In genomic region chr14:24160850-24161804, GRCh38 we compare ENCODE assay signal across 1 cellular context.
TF ChIP-seq lines count a peak whose summit lies in the region.

IRF9 (plus strand) TSS chr14:24161265; CDS start chr14:24162145, 880 bp downstream.

TF ChIP-seq in H1, 55 proteins besides CTCF, POLR2A, EP300 and RAD21:
- TF ChIP-seq RNF2 (IDR thresholded peaks at IDR 0.05; ENCODE audit: borderline replicate concordance, low read depth, low read length, missing control alignments, poor library complexity, severe bottlenecking), result no peak
- TF ChIP-seq CHD2 (IDR thresholded peaks at IDR 0.05; ENCODE audit: low read length), result peak; percentile 40; the same call in 1 of the 2 replicates
- no peak for TF ChIP-seq EGR1 (IDR thresholded peaks at IDR 0.05; ENCODE audit: borderline replicate concordance, low read depth, low read length)
- no peak for TF ChIP-seq CBX8 (IDR thresholded peaks at IDR 0.05; ENCODE audit: borderline replicate concordance, low read depth, low read length)
- TF ChIP-seq HDAC6 (IDR thresholded peaks at IDR 0.05; ENCODE audit: low read depth, low read length), result no peak
- no peak for TF ChIP-seq NRF1 (IDR thresholded peaks at IDR 0.05; ENCODE audit: low read depth, low read length)
- TF ChIP-seq RXRA (IDR thresholded peaks at IDR 0.05; ENCODE audit: insufficient read depth, low read depth, low read length), result peak; percentile 14; the same call in 1 of the 2 replicates
- TF ChIP-seq KDM5A (IDR thresholded peaks at IDR 0.05; ENCODE audit: low read length), result no peak
- peak in 1 of 2 experiments; percentile 90; a peak in 2 of 4 replicates for TF ChIP-seq SIN3A (conservative IDR thresholded peaks at IDR 0.05 in 1 of 2, IDR thresholded peaks at IDR 0.05 in 1 of 2; ENCODE audit: low read depth in 1 of 2, low read length in 2 of 2)
- TF ChIP-seq PHF8 (conservative IDR thresholded peaks at IDR 0.05; ENCODE audit: low read depth, low read length), result no peak
- TF ChIP-seq NANOG (IDR thresholded peaks at IDR 0.05; ENCODE audit: insufficient read depth, low read depth, low read length, poor library complexity, severe bottlenecking), result no peak
- TF ChIP-seq TAF7 (optimal IDR thresholded peaks at IDR 0.05; ENCODE audit: borderline replicate concordance, low read depth, low read length), result peak; percentile 41
- TF ChIP-seq POU5F1 (IDR thresholded peaks at IDR 0.05; ENCODE audit: low read depth, low read length), result no peak
- no peak for TF ChIP-seq CBX5 (IDR thresholded peaks at IDR 0.05; ENCODE audit: low read depth, low read length)
- TF ChIP-seq SRF (IDR thresholded peaks at IDR 0.05; ENCODE audit: low read depth, low read length), result no peak
- peak; percentile 44; the same call in 1 of the 2 replicates for TF ChIP-seq SP1 (IDR thresholded peaks at IDR 0.05; ENCODE audit: low read depth, low read length)
- TF ChIP-seq SUZ12 (IDR thresholded peaks at IDR 0.05; ENCODE audit: low read length), result no peak
- TF ChIP-seq TAF1 (IDR thresholded peaks at IDR 0.05; ENCODE audit: low read depth, low read length), result peak; percentile 31; the same call in 1 of the 2 replicates
- peak; percentile 67; the same call in 1 of the 2 replicates for TF ChIP-seq SP4 (IDR thresholded peaks at IDR 0.05; ENCODE audit: low read length)
- no peak for TF ChIP-seq CHD1 (IDR thresholded peaks at IDR 0.05; ENCODE audit: low read depth, low read length)
- TF ChIP-seq TEAD4 (IDR thresholded peaks at IDR 0.05; ENCODE audit: low read depth, low read length), result 0 out of 2 replicates have a peak, but pooled peaks have one; percentile 66
- TF ChIP-seq ASH2L (IDR thresholded peaks at IDR 0.05; ENCODE audit: low read length), result no peak
- no peak for TF ChIP-seq GABPA (IDR thresholded peaks at IDR 0.05; ENCODE audit: borderline replicate concordance, insufficient read depth, low read length)
- no peak for TF ChIP-seq SIRT6 (IDR thresholded peaks at IDR 0.05; ENCODE audit: low read length)
- TF ChIP-seq CEBPB (IDR thresholded peaks at IDR 0.05; ENCODE audit: low read depth, low read length), result no peak
- no peak for TF ChIP-seq SAP30 (IDR thresholded peaks at IDR 0.05; ENCODE audit: insufficient read depth, insufficient replicate concordance, low read length)
- TF ChIP-seq, protein P1, sequence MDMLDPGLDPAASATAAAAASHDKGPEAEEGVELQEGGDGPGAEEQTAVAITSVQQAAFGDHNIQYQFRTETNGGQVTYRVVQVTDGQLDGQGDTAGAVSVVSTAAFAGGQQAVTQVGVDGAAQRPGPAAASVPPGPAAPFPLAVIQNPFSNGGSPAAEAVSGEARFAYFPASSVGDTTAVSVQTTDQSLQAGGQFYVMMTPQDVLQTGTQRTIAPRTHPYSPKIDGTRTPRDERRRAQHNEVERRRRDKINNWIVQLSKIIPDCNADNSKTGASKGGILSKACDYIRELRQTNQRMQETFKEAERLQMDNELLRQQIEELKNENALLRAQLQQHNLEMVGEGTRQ (IDR thresholded peaks at IDR 0.05; ENCODE audit: low read length), result peak; percentile 93
- no peak for TF ChIP-seq BCL11A (IDR thresholded peaks at IDR 0.05; ENCODE audit: low read depth in 2 of 2, low read length in 2 of 2)
- TF ChIP-seq CREB1 (IDR thresholded peaks at IDR 0.05), result peak; percentile 66
- TF ChIP-seq YY1 (IDR thresholded peaks at IDR 0.05; ENCODE audit: low read depth, low read length), result 0 out of 2 replicates have a peak, but pooled peaks have one; percentile 33
- TF ChIP-seq, protein P2, sequence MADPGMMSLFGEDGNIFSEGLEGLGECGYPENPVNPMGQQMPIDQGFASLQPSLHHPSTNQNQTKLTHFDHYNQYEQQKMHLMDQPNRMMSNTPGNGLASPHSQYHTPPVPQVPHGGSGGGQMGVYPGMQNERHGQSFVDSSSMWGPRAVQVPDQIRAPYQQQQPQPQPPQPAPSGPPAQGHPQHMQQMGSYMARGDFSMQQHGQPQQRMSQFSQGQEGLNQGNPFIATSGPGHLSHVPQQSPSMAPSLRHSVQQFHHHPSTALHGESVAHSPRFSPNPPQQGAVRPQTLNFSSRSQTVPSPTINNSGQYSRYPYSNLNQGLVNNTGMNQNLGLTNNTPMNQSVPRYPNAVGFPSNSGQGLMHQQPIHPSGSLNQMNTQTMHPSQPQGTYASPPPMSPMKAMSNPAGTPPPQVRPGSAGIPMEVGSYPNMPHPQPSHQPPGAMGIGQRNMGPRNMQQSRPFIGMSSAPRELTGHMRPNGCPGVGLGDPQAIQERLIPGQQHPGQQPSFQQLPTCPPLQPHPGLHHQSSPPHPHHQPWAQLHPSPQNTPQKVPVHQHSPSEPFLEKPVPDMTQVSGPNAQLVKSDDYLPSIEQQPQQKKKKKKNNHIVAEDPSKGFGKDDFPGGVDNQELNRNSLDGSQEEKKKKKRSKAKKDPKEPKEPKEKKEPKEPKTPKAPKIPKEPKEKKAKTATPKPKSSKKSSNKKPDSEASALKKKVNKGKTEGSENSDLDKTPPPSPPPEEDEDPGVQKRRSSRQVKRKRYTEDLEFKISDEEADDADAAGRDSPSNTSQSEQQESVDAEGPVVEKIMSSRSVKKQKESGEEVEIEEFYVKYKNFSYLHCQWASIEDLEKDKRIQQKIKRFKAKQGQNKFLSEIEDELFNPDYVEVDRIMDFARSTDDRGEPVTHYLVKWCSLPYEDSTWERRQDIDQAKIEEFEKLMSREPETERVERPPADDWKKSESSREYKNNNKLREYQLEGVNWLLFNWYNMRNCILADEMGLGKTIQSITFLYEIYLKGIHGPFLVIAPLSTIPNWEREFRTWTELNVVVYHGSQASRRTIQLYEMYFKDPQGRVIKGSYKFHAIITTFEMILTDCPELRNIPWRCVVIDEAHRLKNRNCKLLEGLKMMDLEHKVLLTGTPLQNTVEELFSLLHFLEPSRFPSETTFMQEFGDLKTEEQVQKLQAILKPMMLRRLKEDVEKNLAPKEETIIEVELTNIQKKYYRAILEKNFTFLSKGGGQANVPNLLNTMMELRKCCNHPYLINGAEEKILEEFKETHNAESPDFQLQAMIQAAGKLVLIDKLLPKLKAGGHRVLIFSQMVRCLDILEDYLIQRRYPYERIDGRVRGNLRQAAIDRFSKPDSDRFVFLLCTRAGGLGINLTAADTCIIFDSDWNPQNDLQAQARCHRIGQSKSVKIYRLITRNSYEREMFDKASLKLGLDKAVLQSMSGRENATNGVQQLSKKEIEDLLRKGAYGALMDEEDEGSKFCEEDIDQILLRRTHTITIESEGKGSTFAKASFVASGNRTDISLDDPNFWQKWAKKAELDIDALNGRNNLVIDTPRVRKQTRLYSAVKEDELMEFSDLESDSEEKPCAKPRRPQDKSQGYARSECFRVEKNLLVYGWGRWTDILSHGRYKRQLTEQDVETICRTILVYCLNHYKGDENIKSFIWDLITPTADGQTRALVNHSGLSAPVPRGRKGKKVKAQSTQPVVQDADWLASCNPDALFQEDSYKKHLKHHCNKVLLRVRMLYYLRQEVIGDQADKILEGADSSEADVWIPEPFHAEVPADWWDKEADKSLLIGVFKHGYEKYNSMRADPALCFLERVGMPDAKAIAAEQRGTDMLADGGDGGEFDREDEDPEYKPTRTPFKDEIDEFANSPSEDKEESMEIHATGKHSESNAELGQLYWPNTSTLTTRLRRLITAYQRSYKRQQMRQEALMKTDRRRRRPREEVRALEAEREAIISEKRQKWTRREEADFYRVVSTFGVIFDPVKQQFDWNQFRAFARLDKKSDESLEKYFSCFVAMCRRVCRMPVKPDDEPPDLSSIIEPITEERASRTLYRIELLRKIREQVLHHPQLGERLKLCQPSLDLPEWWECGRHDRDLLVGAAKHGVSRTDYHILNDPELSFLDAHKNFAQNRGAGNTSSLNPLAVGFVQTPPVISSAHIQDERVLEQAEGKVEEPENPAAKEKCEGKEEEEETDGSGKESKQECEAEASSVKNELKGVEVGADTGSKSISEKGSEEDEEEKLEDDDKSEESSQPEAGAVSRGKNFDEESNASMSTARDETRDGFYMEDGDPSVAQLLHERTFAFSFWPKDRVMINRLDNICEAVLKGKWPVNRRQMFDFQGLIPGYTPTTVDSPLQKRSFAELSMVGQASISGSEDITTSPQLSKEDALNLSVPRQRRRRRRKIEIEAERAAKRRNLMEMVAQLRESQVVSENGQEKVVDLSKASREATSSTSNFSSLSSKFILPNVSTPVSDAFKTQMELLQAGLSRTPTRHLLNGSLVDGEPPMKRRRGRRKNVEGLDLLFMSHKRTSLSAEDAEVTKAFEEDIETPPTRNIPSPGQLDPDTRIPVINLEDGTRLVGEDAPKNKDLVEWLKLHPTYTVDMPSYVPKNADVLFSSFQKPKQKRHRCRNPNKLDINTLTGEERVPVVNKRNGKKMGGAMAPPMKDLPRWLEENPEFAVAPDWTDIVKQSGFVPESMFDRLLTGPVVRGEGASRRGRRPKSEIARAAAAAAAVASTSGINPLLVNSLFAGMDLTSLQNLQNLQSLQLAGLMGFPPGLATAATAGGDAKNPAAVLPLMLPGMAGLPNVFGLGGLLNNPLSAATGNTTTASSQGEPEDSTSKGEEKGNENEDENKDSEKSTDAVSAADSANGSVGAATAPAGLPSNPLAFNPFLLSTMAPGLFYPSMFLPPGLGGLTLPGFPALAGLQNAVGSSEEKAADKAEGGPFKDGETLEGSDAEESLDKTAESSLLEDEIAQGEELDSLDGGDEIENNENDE (IDR thresholded peaks at IDR 0.05; ENCODE audit: insufficient replicate concordance, low read length), result no peak
- TF ChIP-seq MAX (IDR thresholded peaks at IDR 0.05), result peak; percentile 82
- no peak for TF ChIP-seq SP2 (IDR thresholded peaks at IDR 0.05; ENCODE audit: low read length)
- TF ChIP-seq SIX5 (IDR thresholded peaks at IDR 0.05; ENCODE audit: low read depth, low read length), result no peak
- no peak for TF ChIP-seq RFX5 (IDR thresholded peaks at IDR 0.05; ENCODE audit: borderline replicate concordance, low read depth, low read length)
- TF ChIP-seq HDAC2 (IDR thresholded peaks at IDR 0.05; ENCODE audit: borderline replicate concordance in 1 of 2, low read depth in 2 of 2, low read length in 2 of 2), result no peak
- no peak for TF ChIP-seq FOSL1 (IDR thresholded peaks at IDR 0.05; ENCODE audit: insufficient read depth, low read depth, low read length)
- no peak for TF ChIP-seq ZNF274 (IDR thresholded peaks at IDR 0.05; ENCODE audit: borderline replicate concordance, extremely low read depth, low read length)
- TF ChIP-seq POLR2AphosphoS5 (IDR thresholded peaks at IDR 0.05; ENCODE audit: low read depth, low read length), result peak; percentile 77
- no peak for TF ChIP-seq GTF2F1 (IDR thresholded peaks at IDR 0.05; ENCODE audit: borderline replicate concordance, low read depth, low read length)
- no peak; the same call in 1 of the 2 replicates for TF ChIP-seq BRCA1 (IDR thresholded peaks at IDR 0.05; ENCODE audit: low read depth, low read length)
- peak; percentile 61; the same call in 1 of the 2 replicates for TF ChIP-seq TBP (IDR thresholded peaks at IDR 0.05; ENCODE audit: low read depth, low read length)
- no peak for TF ChIP-seq JUN (IDR thresholded peaks at IDR 0.05; ENCODE audit: low read depth, low read length)
- no peak for TF ChIP-seq BACH1 (IDR thresholded peaks at IDR 0.05; ENCODE audit: low read length)
- TF ChIP-seq ATF2 (IDR thresholded peaks at IDR 0.05; ENCODE audit: low read length), result no peak
- TF ChIP-seq EZH2 (IDR thresholded peaks at IDR 0.05; ENCODE audit: low read depth, low read length, severe bottlenecking), result no peak
- TF ChIP-seq, protein P3, sequence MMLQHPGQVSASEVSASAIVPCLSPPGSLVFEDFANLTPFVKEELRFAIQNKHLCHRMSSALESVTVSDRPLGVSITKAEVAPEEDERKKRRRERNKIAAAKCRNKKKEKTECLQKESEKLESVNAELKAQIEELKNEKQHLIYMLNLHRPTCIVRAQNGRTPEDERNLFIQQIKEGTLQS (IDR thresholded peaks at IDR 0.05; ENCODE audit: insufficient read depth, low read depth, low read length), result peak; percentile 91
- TF ChIP-seq KDM4A (IDR thresholded peaks at IDR 0.05; ENCODE audit: low read depth, low read length, severe bottlenecking), result no peak
- TF ChIP-seq KDM1A (IDR thresholded peaks at IDR 0.05; ENCODE audit: borderline replicate concordance, low read length), result no peak
- no peak for TF ChIP-seq RBBP5 (IDR thresholded peaks at IDR 0.05; ENCODE audit: borderline replicate concordance, low read depth, low read length)
- 0 out of 2 replicates have a peak, but pooled peaks have one; percentile 44 for TF ChIP-seq TCF12 (IDR thresholded peaks at IDR 0.05; ENCODE audit: low read depth, low read length)
- no peak for TF ChIP-seq CTBP2 (IDR thresholded peaks at IDR 0.05; ENCODE audit: borderline replicate concordance, insufficient read depth, insufficient read length, low read length)
- TF ChIP-seq, protein P4, sequence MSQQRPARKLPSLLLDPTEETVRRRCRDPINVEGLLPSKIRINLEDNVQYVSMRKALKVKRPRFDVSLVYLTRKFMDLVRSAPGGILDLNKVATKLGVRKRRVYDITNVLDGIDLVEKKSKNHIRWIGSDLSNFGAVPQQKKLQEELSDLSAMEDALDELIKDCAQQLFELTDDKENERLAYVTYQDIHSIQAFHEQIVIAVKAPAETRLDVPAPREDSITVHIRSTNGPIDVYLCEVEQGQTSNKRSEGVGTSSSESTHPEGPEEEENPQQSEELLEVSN (IDR thresholded peaks at IDR 0.05), result no peak
- peak; percentile 44; the same call in 1 of the 2 replicates for TF ChIP-seq JUND (IDR thresholded peaks at IDR 0.05; ENCODE audit: low read length)
- no peak for TF ChIP-seq MAFK (IDR thresholded peaks at IDR 0.05; ENCODE audit: low read depth, low read length)
